In genomic region chr3:118765636-118766305, GRCh38 we compare ENCODE assay signal across 19 cellular contexts.
"Had no signal": no experiment of that assay in that cellular context is flagged by ENCODE, and none has a peak within 500 bp of the region (broad histone marks: within the 10 kb centered on the region; RNA-seq: fewer than 3 reads in every experiment).

No MANE protein-coding gene starts in this region.

- H3K4me1 ChIP-seq: esophagus muscularis mucosa, gastrocnemius medialis, spleen, stomach, transverse colon had no signal

- H3K4me3 ChIP-seq: esophagus muscularis mucosa, gastrocnemius medialis, spleen, stomach, thoracic aorta, transverse colon had no signal

- H3K27me3 ChIP-seq: esophagus muscularis mucosa, gastrocnemius medialis, spleen, stomach, transverse colon had no signal

- ATAC-seq: effector memory CD8-positive, alpha-beta T cell; gastrocnemius medialis; left lobe of liver; naive thymus-derived CD4-positive, alpha-beta T cell; sciatic nerve had no signal

- H3K27ac ChIP-seq: epithelial cell of prostate, esophagus muscularis mucosa, gastrocnemius medialis, spleen, stomach, thoracic aorta, transverse colon had no signal

- H3K36me3 ChIP-seq: esophagus muscularis mucosa, gastrocnemius medialis, spleen, stomach, thoracic aorta, transverse colon had no signal

- H3K9me3 ChIP-seq: esophagus muscularis mucosa, gastrocnemius medialis, spleen, stomach, thoracic aorta, transverse colon had no signal

- DNase-seq: effector memory CD8-positive, alpha-beta T cell; gastrocnemius medialis; glutamatergic neuron; islet precursor cell; mammary epithelial cell; naive thymus-derived CD4-positive, alpha-beta T cell; nephron progenitor cell; spleen; stimulated activated CD4-positive, alpha-beta T cell treated with anti-CD3 and anti-CD28 coated beads, Interleukin-15, amount 100 ng/mL, for 24 hours; stimulated activated CD4-positive, alpha-beta T cell treated with anti-CD3 and anti-CD28 coated beads, Interleukin-1b, Interleukin-23, amount 100 ng/mL, for 48 hours; stimulated activated naive CD4-positive, alpha-beta T cell; stomach; substantia nigra; transverse colon had no signal
